8 cellular contexts compared by ENCODE assay signal in genomic region chr16:69424935-69425784, GRCh38. TPM values are rescaled to one million over a fixed set of nuclear protein-coding genes. Genes with fewer than 3 reads are reported as not detected.
DNase-seq lines count a peak whose midpoint lies in the region; ATAC-seq and TF ChIP-seq lines count a peak whose summit lies in the region.

No MANE protein-coding gene starts in this region.

- no peak for TF ChIP-seq POLR2A in gastroesophageal sphincter (IDR thresholded peaks at IDR 0.05)

- H3K4me3 ChIP-seq in cardiac muscle cell, result peak overlapping the region; percentile 85
- H3K4me3 ChIP-seq in gastroesophageal sphincter, result peak overlapping the region; percentile 72 to 81
- peak overlapping the region; percentile 61 to 91 (median 72) for H3K4me3 ChIP-seq in skin epidermis

- H3K36me3 Mint-ChIP-seq in T-helper 17 cell (ENCODE audit: low read depth), result peaks cover 11% of the 10 kb centered on the region

- peaks cover 20% of the 10 kb centered on the region for H3K4me1 Mint-ChIP-seq in T-helper 17 cell

- H3K4me1 ChIP-seq in cardiac muscle cell (ENCODE audit: low read depth), result peaks cover 7% of the 10 kb centered on the region
- H3K4me1 ChIP-seq in gastroesophageal sphincter, result peaks cover 0 to 16% (median 0%) of the 10 kb centered on the region in 3 donors

- DNase-seq in cardiac muscle cell (ENCODE audit: low read depth in 1 of 2, low spot score in 1 of 2), result no peak
- no peak for DNase-seq in cardiac septum (ENCODE audit: low spot score)
- DNase-seq in T-helper 17 cell, result no peak
- DNase-seq in activated CD8-positive, alpha-beta memory T cell treated with anti-CD3 and anti-CD28 coated beads, Interleukin-2, amount 50 U/mL, for 4 hours, result no peak

- H3K27me3 Mint-ChIP-seq in T-helper 17 cell, result no peaks in the 10 kb centered on the region

- H3K9me3 ChIP-seq in cardiac muscle cell (ENCODE audit: low read depth) (no peaks in the 10 kb centered on the region), T-helper 17 cell (ENCODE audit: control insufficient read depth, low read length, poor library complexity, severe bottlenecking) (no peaks in the 10 kb centered on the region), gastroesophageal sphincter (no peaks in the 10 kb centered on the region)

- peak overlapping the region; percentile 99 for H3K27ac Mint-ChIP-seq in T-helper 17 cell

- TF ChIP-seq EP300 in gastroesophageal sphincter (IDR thresholded peaks at IDR 0.05), result no peak

- H3K27me3 ChIP-seq in cardiac muscle cell, result no peaks in the 10 kb centered on the region
- no peaks in the 10 kb centered on the region for H3K27me3 ChIP-seq in gastroesophageal sphincter

- ATAC-seq in T-helper 17 cell (no peak), gastroesophageal sphincter (no peak), GM21381 (IDR thresholded peaks at IDR 0.05; ENCODE audit: unreplicated experiment) (no peak), HG02840 (IDR thresholded peaks at IDR 0.05; ENCODE audit: low FRiP score, unreplicated experiment) (no peak)

- 8 to 28% methylated on average over 4 to 10 of the region's 11 CpGs for WGBS in gastroesophageal sphincter (ENCODE audit: low coverage in 1 of 2), 2 donors

- H3K27ac ChIP-seq in cardiac muscle cell (peak overlapping the region; percentile 83), gastroesophageal sphincter (peak overlapping the region; percentile 35 to 89 (median 85)), skin epidermis (peak overlapping the region; percentile 4 to 92 (median 86))

- H3K36me3 ChIP-seq in cardiac muscle cell, result peaks cover 4% of the 10 kb centered on the region
- H3K36me3 ChIP-seq in gastroesophageal sphincter, result peaks cover 0 to 34% of the 10 kb centered on the region in 2 donors

- intact Hi-C loops in cardiac septum (cut with DNase I), result loop anchor here (2.0 kb wide), 1 partner anchor 20 kb away; no protein-coding TSS in a partner anchor

- H3K4me3 Mint-ChIP-seq in T-helper 17 cell, result peak overlapping the region; percentile 100

- no peak for TF ChIP-seq CTCF in cardiac muscle cell (IDR thresholded peaks at IDR 0.05; ENCODE audit: low read depth, low read length)
- TF ChIP-seq CTCF in gastroesophageal sphincter (IDR thresholded peaks at IDR 0.05), result no peak

RNA-seq across cellular contexts. Expression of gene CYB5B, which starts 0.7 kb away (rescaled TPM):
- total RNA-seq in cardiac muscle cell (27.9 and 36.6 TPM in 2 replicates), cardiac septum (53.2 TPM), T-helper 17 cell (10 to 100 TPM; 32.8 to 42.4 TPM), gastroesophageal sphincter (10 to 100 TPM; 33.4 to 63.8 (median 37.8) TPM)
- 122 and 149 TPM in 2 replicates for polyA plus RNA-seq in cardiac muscle cell

RNA-seq across cellular contexts. Expression of gene TERF2, which starts 39.4 kb away (rescaled TPM):
- total RNA-seq in cardiac muscle cell (11.1 and 14.8 TPM in 2 replicates), cardiac septum (27.9 TPM), T-helper 17 cell (10 to 100 TPM; 29.6 to 30.6 TPM), gastroesophageal sphincter (10 to 100 TPM; 14.4 to 27.5 (median 14.7) TPM)
- polyA plus RNA-seq in cardiac muscle cell, result 31.0 and 40.8 TPM in 2 replicates
